ENCODE assay signal across 28 cellular contexts in genomic region chr20:34965051-34965450, GRCh38. TPM values are rescaled to one million over a fixed set of nuclear protein-coding genes. Genes with fewer than 3 reads are reported as not detected.
"Had no signal": no experiment of that assay in that cellular context is flagged by ENCODE, and none has a peak within 500 bp of the region (broad histone marks: within the 10 kb centered on the region; RNA-seq: fewer than 3 reads in every experiment).

No MANE protein-coding gene starts in this region.

- H3K27me3 ChIP-seq: brain microvascular endothelial cell, dorsolateral prefrontal cortex, esophagus muscularis mucosa, gastroesophageal sphincter, heart right ventricle had no signal

- H3K27ac ChIP-seq: brain microvascular endothelial cell, coronary artery, dorsolateral prefrontal cortex, esophagus muscularis mucosa, gastroesophageal sphincter, heart right ventricle, WERI-Rb-1 had no signal

- H3K4me1 ChIP-seq: gastroesophageal sphincter had no signal

- DNase-seq: activated B cell treated with CpG ODN at 0.5 μM for 24 hours; activated CD4-positive, alpha-beta T cell treated with anti-CD3 and anti-CD28 coated beads for 48 hours; activated CD4-positive, alpha-beta T cell treated with anti-CD3 and anti-CD28 coated beads, Interleukin-2, amount 50 U/mL, for 1 hour; activated CD4-positive, alpha-beta T cell treated with anti-CD3 and anti-CD28 coated beads, Interleukin-2, amount 50 U/mL, for 48 hours; activated CD8-positive, alpha-beta memory T cell treated with anti-CD3 and anti-CD28 coated beads for 24 hours; activated CD8-positive, alpha-beta T cell treated with anti-CD3 and anti-CD28 coated beads for 36 hours; activated effector memory CD4-positive, alpha-beta T cell treated with Interleukin-2 at 50 U/mL for 16 hours; activated gamma-delta T cell treated with Interleukin-2 at 50 U/mL for 16 hours; activated naive CD4-positive, alpha-beta T cell treated with anti-CD3 and anti-CD28 coated beads, Interleukin-2, amount 50 U/mL, for 16 hours; activated naive CD4-positive, alpha-beta T cell treated with Interleukin-2 at 50 U/mL for 16 hours; activated T-cell treated with anti-CD3 and anti-CD28 coated beads, Interleukin-2, amount 50 U/mL, for 4 hours; amniotic stem cell; anterior cingulate cortex; brain microvascular endothelial cell; dorsolateral prefrontal cortex; effector memory CD4-positive, alpha-beta T cell; erythroblast; foreskin melanocyte; heart right ventricle; T-helper 17 cell; T1000; WERI-Rb-1 had no signal

- ATAC-seq: activated CD4-positive, CD25-positive, alpha-beta regulatory T cell treated with anti-CD3 and anti-CD28 coated beads, Interleukin-2, amount 50 U/mL, for 24 hours; activated CD8-positive, alpha-beta T cell treated with anti-CD3 and anti-CD28 coated beads for 36 hours; activated T-cell treated with anti-CD3 and anti-CD28 coated beads, Interleukin-2, amount 50 U/mL, for 4 hours; activated T-helper 17 cell treated with anti-CD3 and anti-CD28 coated beads, Interleukin-2, amount 50 U/mL, for 72 hours; gastroesophageal sphincter; heart right ventricle; T-helper 17 cell had no signal

RNA-seq across cellular contexts. Expression of gene MYH7B, which starts 9.4 kb away (rescaled TPM):
- total RNA-seq: glomerular endothelial cell had no signal
